In the genomic region with DNA sequence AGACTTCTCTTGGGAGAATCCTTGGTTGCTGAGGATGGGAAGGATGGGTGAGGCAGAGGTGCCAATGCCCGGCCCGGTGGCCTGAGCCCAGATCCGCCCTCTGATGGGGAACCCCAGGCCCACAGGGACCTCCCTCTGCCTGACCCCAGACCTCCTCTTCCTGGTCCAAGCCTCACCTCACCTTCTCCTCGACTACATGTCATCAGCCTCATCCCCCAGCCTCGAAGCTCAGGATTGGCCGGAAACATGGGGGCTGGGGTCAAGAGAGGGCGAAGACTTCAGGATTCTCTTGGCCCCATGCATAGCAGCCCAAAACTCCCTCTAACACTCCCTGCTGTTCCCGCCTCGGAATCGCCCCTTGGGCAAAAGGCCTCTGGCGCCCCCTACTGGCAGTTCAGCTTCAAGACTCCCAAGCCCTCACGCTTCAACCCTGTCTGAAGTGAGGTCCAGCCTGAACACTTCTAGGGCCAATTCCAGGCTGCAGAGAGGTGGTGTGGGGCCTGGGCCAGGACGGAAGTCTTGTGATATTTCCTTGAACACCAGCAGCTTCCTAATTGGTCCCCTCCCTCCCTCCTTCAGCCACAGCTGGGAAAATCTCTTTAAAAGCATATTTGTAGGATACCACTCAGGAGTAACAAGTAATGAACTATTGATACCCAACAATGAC, we compare ENCODE assay signal across 8 cellular contexts. TPM values are rescaled to one million over a fixed set of nuclear protein-coding genes. Genes with fewer than 3 reads are reported as not detected.
DNase-seq lines count a peak whose midpoint lies in the region; ATAC-seq and TF ChIP-seq lines count a peak whose summit lies in the region.

No MANE protein-coding gene starts in this region.

- intact Hi-C loops in CD14-positive monocyte (cut with micrococcal nuclease) (loop anchor here (1.0 to 10.0 kb wide), 3 partner anchors 108 to 251 kb away; a partner anchor contains a TSS), HCT116 (cut with micrococcal nuclease) (loop anchor here (1.0 to 10.0 kb wide), 6 partner anchors 92 to 447 kb away; a partner anchor contains a TSS), activated B cell treated with CpG ODN at 0.5 μM for 24 hours (cut with micrococcal nuclease) (loop anchor here (1.0 to 5.0 kb wide), 8 partner anchors 12 to 250 kb away; a partner anchor contains a TSS)

- H3K36me3 Mint-ChIP-seq in CD14-positive monocyte, result no peaks in the 10 kb centered on the region
- H3K36me3 Mint-ChIP-seq in activated B cell treated with CpG ODN at 0.5 μM for 24 hours (ENCODE audit: low read depth), result no peaks in the 10 kb centered on the region

- H3K9me3 Mint-ChIP-seq in CD14-positive monocyte, result peaks cover 0 to 2% (median 0%) of the 10 kb centered on the region in 7 donors
- no peaks in the 10 kb centered on the region for H3K9me3 Mint-ChIP-seq in activated B cell treated with CpG ODN at 0.5 μM for 24 hours

- H3K4me1 ChIP-seq in HCT116 (ENCODE audit: control insufficient read depth in 1 of 2, insufficient read depth in 2 of 2, low read length in 2 of 2), result peaks cover 0 to 35% of the 10 kb centered on the region in 2 experiments; a peak in 2 of 4 replicates

- H3K27me3 ChIP-seq in HCT116 (ENCODE audit: insufficient read depth, low read length), result no peaks in the 10 kb centered on the region

- H3K4me1 Mint-ChIP-seq in CD14-positive monocyte, result peaks cover 28% of the 10 kb centered on the region
- H3K4me1 Mint-ChIP-seq in activated B cell treated with CpG ODN at 0.5 μM for 24 hours, result peaks cover 7% of the 10 kb centered on the region

- peak; percentile 89 for DNase-seq in CD14-positive monocyte (ENCODE audit: low spot score)
- DNase-seq in HCT116 (ENCODE audit: low read depth, low spot score), result peak; percentile 87
- DNase-seq in NCI-H2227 treated with DMSO at 0.1 percent for 48 hours (lab: John Stamatoyannopoulos, UW), result peak; percentile 81
- DNase-seq in activated B cell treated with CpG ODN at 0.5 μM for 24 hours, result peak; percentile 84
- DNase-seq in T47D (ENCODE audit: low read depth in 1 of 2, low spot score in 1 of 2), result peak; percentile 79 to 90
- peak; percentile 68 for DNase-seq in iris pigment epithelial cell (ENCODE audit: low read depth)
- peak; percentile 78 to 92 for DNase-seq in stimulated activated CD4-positive, alpha-beta T cell treated with anti-CD3 and anti-CD28 coated beads, Interleukin-1b, Interleukin-23, amount 100 ng/mL, for 1 hour (ENCODE audit: low read depth in 2 of 2)

- ATAC-seq in HCT116 (peak; percentile 94), activated B cell treated with CpG ODN at 0.5 μM for 24 hours (ENCODE audit: low read depth) (peak; percentile 94), GM18858 (IDR thresholded peaks at IDR 0.05; ENCODE audit: unreplicated experiment) (no peak)

- no peaks in the 10 kb centered on the region for H3K36me3 ChIP-seq in HCT116 (ENCODE audit: control insufficient read depth in 1 of 2, insufficient read depth in 2 of 2, low read length in 2 of 2)

- no peak overlapping the region for H3K4me2 ChIP-seq in HCT116 (ENCODE audit: low read length)

- CTCF ChIA-PET in HCT116 (lab: Charles Lee) (interaction anchor here (0.9 to 10.5 kb wide), 13 partner anchors 9 to 250 kb away, joined by 3 to 115 read pairs (median 7); a partner anchor contains a TSS), activated B cell treated with CpG ODN at 0.5 μM for 24 hours (lab: Charles Lee) (interaction anchor here (1.0 to 6.7 kb wide), 24 partner anchors 12 to 170 kb away, joined by 3 to 167 read pairs (median 6); a partner anchor contains a TSS)

- POLR2A ChIA-PET in HCT116 (lab: Charles Lee) (interaction anchor here (1.0 kb wide), 1 partner anchor 10 kb away, joined by 4 read pairs; no protein-coding TSS in a partner anchor), activated B cell treated with CpG ODN at 0.5 μM for 24 hours (lab: Charles Lee) (interaction anchor here (0.6 to 2.7 kb wide), 8 partner anchors 43 to 167 kb away, joined by 3 to 34 read pairs (median 6); a partner anchor contains a TSS)

- BruUV-seq in HCT116 (replicated peaks; lab: Mats Ljungman, UMichigan), result no TSS peak

- H3K9ac ChIP-seq in HCT116 (ENCODE audit: low read length), result peak overlapping the region; percentile 12; the same call in 1 of the 2 replicates

- peak overlapping the region in 1 of 7 donors; percentile 19 for H3K27ac Mint-ChIP-seq in CD14-positive monocyte
- no peak overlapping the region for H3K27ac Mint-ChIP-seq in activated B cell treated with CpG ODN at 0.5 μM for 24 hours

- peak overlapping the region in 1 of 2 donors; percentile 35 for H3K4me3 Mint-ChIP-seq in CD14-positive monocyte
- H3K4me3 Mint-ChIP-seq in activated B cell treated with CpG ODN at 0.5 μM for 24 hours, result no peak overlapping the region

- TF ChIP-seq CTCF in CD14-positive monocyte (IDR thresholded peaks at IDR 0.05), result peak; percentile 98
- TF ChIP-seq CTCF in HCT116 (IDR thresholded peaks at IDR 0.05 in 2 of 3, conservative IDR thresholded peaks at IDR 0.05 in 1 of 3; ENCODE audit: borderline replicate concordance in 1 of 3, insufficient read depth in 1 of 3, low read depth in 2 of 3, low read length in 2 of 3), result peak; percentile 99 to 100 (median 100)
- TF ChIP-seq CTCF in activated B cell treated with CpG ODN at 0.5 μM for 24 hours (IDR thresholded peaks at IDR 0.05), result peak; percentile 35

- H3K27me3 Mint-ChIP-seq in CD14-positive monocyte (ENCODE audit: low read depth in 3 of 3) (peaks cover 3 to 22% (median 7%) of the 10 kb centered on the region in 3 donors), activated B cell treated with CpG ODN at 0.5 μM for 24 hours (peaks cover 8% of the 10 kb centered on the region)

- H3K9me3 ChIP-seq in HCT116 (ENCODE audit: control insufficient read depth in 1 of 2, insufficient read depth in 1 of 2, low read depth in 1 of 2, low read length in 2 of 2), result no peaks in the 10 kb centered on the region

- no peaks in the 10 kb centered on the region for H3K9me2 ChIP-seq in HCT116 (ENCODE audit: insufficient read depth)

- RAD21 ChIA-PET in HCT116 (lab: Charles Lee; ENCODE audit: low non-redundant PET in 1 of 2, low total read pairs in 2 of 2, uncharacterized antibody in 2 of 2, unreplicated experiment in 2 of 2), result interaction anchor here (1.5 to 2.8 kb wide), 3 partner anchors 92 to 109 kb away, joined by 4 to 17 read pairs (median 16); no protein-coding TSS in a partner anchor

- TF ChIP-seq POLR2A in HCT116 (IDR thresholded peaks at IDR 0.05; ENCODE audit: borderline replicate concordance, extremely low read depth, insufficient read depth, insufficient read length), result no peak

- H3K79me2 ChIP-seq in HCT116 (ENCODE audit: insufficient read depth, low read length), result no peaks in the 10 kb centered on the region

- H3K27ac ChIP-seq in HCT116 (ENCODE audit: low read depth, low read length), result no peak overlapping the region

- in situ Hi-C loops in T47D (cut with HindIII; ENCODE audit: low pct_unique_long_range_greater_than_20kb, low sequenced_read_pairs), result no loop called here

- no peaks in the 10 kb centered on the region for H4K20me1 ChIP-seq in HCT116 (ENCODE audit: insufficient read depth)

- peak; percentile 100 for TF ChIP-seq RAD21 in HCT116 (IDR thresholded peaks at IDR 0.05; ENCODE audit: low read depth)

- H3K4me3 ChIP-seq in HCT116 (replicated peaks in 1 of 2; ENCODE audit: low read depth in 1 of 2, low read length in 2 of 2), result no peak overlapping the region

- peak overlapping the region; percentile 19 for H2AFZ ChIP-seq in HCT116 (ENCODE audit: low read depth, low read length, poor library complexity, severe bottlenecking)

TF ChIP-seq in HCT116, 20 proteins besides CTCF, POLR2A, EP300 and RAD21:
- TF ChIP-seq POLR2AphosphoS5 (IDR thresholded peaks at IDR 0.05; ENCODE audit: low read depth, low read length), result peak; percentile 24; the same call in 1 of the 2 replicates
- TF ChIP-seq SP1 (IDR thresholded peaks at IDR 0.05; ENCODE audit: low read depth), result no peak
- no peak for TF ChIP-seq EGR1 (IDR thresholded peaks at IDR 0.05; ENCODE audit: low read depth)
- peak; percentile 76 for TF ChIP-seq YY1 (IDR thresholded peaks at IDR 0.05; ENCODE audit: extremely low read depth, insufficient replicate concordance, low read depth, low read length)
- no peak for TF ChIP-seq ELF1 (IDR thresholded peaks at IDR 0.05; ENCODE audit: borderline replicate concordance, low read depth)

RNA-seq across cellular contexts. Expression of a gene that starts 47.2 kb away (rescaled TPM):
- 10 to 100 TPM; 47.2 to 55.0 TPM for polyA plus RNA-seq in CD14-positive monocyte
- total RNA-seq in HCT116 (2021; ENCODE audit: unreplicated experiment) (46.7 TPM), activated B cell treated with CpG ODN at 0.5 μM for 24 hours (64.5 and 75.7 TPM in 2 replicates)
- 32.4 and 34.4 TPM in 2 replicates for polyA plus RNA-seq in HCT116 (2012)

Comparison
In these comparisons a context has a peak if more than half of its experiments do, and no peak if none do; other contexts are left out.
1. CTCF ChIP-seq: peak in every context shown above with its lines; median percentile 100 in HCT116; 98 in CD14-positive monocyte; 35 in activated B cell treated with CpG ODN at 0.5 μM for 24 hours.